In the genomic region with DNA sequence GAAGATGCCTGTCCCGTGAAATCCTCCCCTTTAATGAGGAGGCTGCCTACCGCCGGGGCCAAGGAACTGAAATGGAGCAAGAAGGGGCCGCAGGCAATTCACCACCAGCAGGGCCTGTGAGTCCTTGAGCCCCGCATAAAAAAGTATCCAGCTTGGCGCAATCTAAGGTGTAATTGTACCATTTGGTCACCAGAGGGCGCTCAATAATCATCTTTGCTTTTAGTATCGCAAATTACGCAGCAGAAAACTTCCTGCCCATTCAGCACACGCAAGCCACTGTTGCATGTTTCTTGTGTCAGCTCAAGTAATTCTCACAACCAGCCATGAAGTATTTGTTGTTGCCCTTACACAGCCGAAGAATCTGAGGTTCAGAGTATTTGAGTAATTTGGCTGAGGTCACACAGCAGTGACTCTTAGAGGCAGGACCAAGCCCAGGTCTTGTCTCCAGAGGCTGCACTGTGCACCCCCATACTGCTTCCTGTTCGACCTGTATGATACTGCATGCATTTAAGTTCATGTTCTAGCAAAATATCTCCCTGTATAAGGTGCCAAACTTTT, we compare ENCODE assay signal across 1 cellular context.
A peak's percentile ranks its signal among the peaks of the same experiment; 100 is the strongest.
TF ChIP-seq lines count a peak whose summit lies in the region.

No MANE protein-coding gene starts in this region.

TF ChIP-seq in HepG2, 621 proteins besides CTCF, POLR2A, EP300 and RAD21 (continued from another document and continues in another):
- TF ChIP-seq MAX (IDR thresholded peaks at IDR 0.05) (0 out of 2 replicates have a peak, but pooled peaks have one; percentile 1), ZNF569 (CRISPR knock-in tag; IDR thresholded peaks at IDR 0.05; ENCODE audit: borderline replicate concordance) (no peak), SIX4 (CRISPR knock-in tag; IDR thresholded peaks at IDR 0.05) (no peak), NAIF1 (CRISPR knock-in tag; IDR thresholded peaks at IDR 0.05; ENCODE audit: borderline replicate concordance) (peak; percentile 97), PPARG (CRISPR knock-in tag; conservative IDR thresholded peaks at IDR 0.05) (no peak), ZNF501 (CRISPR knock-in tag; IDR thresholded peaks at IDR 0.05) (no peak), ZNF232 (CRISPR knock-in tag; IDR thresholded peaks at IDR 0.05; ENCODE audit: borderline replicate concordance) (no peak), ELF1 (CRISPR knock-in tag; IDR thresholded peaks at IDR 0.05) (0 out of 2 replicates have a peak, but pooled peaks have one; percentile 15), MAFK (conservative IDR thresholded peaks at IDR 0.05 in 1 of 2, IDR thresholded peaks at IDR 0.05 in 1 of 2; ENCODE audit: low read length in 2 of 2) (peak; percentile 73 to 82), TAF15 (IDR thresholded peaks at IDR 0.05; ENCODE audit: low read depth, low read length, poor library complexity, severe bottlenecking) (no peak), GLI4 (CRISPR knock-in tag; IDR thresholded peaks at IDR 0.05; ENCODE audit: borderline replicate concordance) (no peak), ZNF615 (CRISPR knock-in tag; IDR thresholded peaks at IDR 0.05; ENCODE audit: borderline replicate concordance) (no peak), IKZF5 (CRISPR knock-in tag; IDR thresholded peaks at IDR 0.05) (0 out of 2 replicates have a peak, but pooled peaks have one; percentile 37), ZMYM3 (CRISPR knock-in tag; IDR thresholded peaks at IDR 0.05) (peak; percentile 95), ZNF766 (CRISPR knock-in tag; IDR thresholded peaks at IDR 0.05; ENCODE audit: borderline replicate concordance) (no peak), SMYD3 (CRISPR knock-in tag; IDR thresholded peaks at IDR 0.05) (no peak), YY1 (IDR thresholded peaks at IDR 0.05; ENCODE audit: insufficient read depth, insufficient replicate concordance, low read depth, low read length) (no peak), SMARCE1 (IDR thresholded peaks at IDR 0.05; ENCODE audit: borderline replicate concordance) (no peak), NR0B2 (CRISPR knock-in tag; IDR thresholded peaks at IDR 0.05) (no peak), ZBTB7B (CRISPR knock-in tag; IDR thresholded peaks at IDR 0.05) (no peak), RBM39 (IDR thresholded peaks at IDR 0.05; ENCODE audit: low read depth, low read length, poor library complexity, severe bottlenecking) (no peak), ZNF124 (CRISPR knock-in tag; IDR thresholded peaks at IDR 0.05) (peak; percentile 46; the same call in 1 of the 2 replicates), ZNF513 (CRISPR knock-in tag; conservative IDR thresholded peaks at IDR 0.05) (no peak), ZC3H4 (CRISPR knock-in tag; IDR thresholded peaks at IDR 0.05; ENCODE audit: borderline replicate concordance) (no peak), ZBTB38 (CRISPR knock-in tag; IDR thresholded peaks at IDR 0.05) (no peak), KMT2A (CRISPR knock-in tag; IDR thresholded peaks at IDR 0.05) (no peak), SOX6 (IDR thresholded peaks at IDR 0.05) (no peak), SOX6 (CRISPR knock-in tag; IDR thresholded peaks at IDR 0.05) (0 out of 2 replicates have a peak, but pooled peaks have one; percentile 25), JUND (CRISPR knock-in tag; IDR thresholded peaks at IDR 0.05) (no peak), ZNF777 (CRISPR knock-in tag; IDR thresholded peaks at IDR 0.05) (no peak), ZNF383 (CRISPR knock-in tag; IDR thresholded peaks at IDR 0.05; ENCODE audit: borderline replicate concordance) (no peak; the same call in 1 of the 2 replicates), SUZ12 (IDR thresholded peaks at IDR 0.05; ENCODE audit: low read depth, low read length) (no peak), NCOA1 (CRISPR knock-in tag; IDR thresholded peaks at IDR 0.05) (no peak), TRAFD1 (CRISPR knock-in tag; IDR thresholded peaks at IDR 0.05; ENCODE audit: borderline replicate concordance) (no peak), MEIS2 (CRISPR knock-in tag; IDR thresholded peaks at IDR 0.05) (no peak), ESRRA (CRISPR knock-in tag; IDR thresholded peaks at IDR 0.05; ENCODE audit: low read depth) (no peak)
- TF ChIP-seq, protein P1, sequence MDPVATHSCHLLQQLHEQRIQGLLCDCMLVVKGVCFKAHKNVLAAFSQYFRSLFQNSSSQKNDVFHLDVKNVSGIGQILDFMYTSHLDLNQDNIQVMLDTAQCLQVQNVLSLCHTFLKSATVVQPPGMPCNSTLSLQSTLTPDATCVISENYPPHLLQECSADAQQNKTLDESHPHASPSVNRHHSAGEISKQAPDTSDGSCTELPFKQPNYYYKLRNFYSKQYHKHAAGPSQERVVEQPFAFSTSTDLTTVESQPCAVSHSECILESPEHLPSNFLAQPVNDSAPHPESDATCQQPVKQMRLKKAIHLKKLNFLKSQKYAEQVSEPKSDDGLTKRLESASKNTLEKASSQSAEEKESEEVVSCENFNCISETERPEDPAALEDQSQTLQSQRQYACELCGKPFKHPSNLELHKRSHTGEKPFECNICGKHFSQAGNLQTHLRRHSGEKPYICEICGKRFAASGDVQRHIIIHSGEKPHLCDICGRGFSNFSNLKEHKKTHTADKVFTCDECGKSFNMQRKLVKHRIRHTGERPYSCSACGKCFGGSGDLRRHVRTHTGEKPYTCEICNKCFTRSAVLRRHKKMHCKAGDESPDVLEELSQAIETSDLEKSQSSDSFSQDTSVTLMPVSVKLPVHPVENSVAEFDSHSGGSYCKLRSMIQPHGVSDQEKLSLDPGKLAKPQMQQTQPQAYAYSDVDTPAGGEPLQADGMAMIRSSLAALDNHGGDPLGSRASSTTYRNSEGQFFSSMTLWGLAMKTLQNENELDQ (CRISPR knock-in tag; IDR thresholded peaks at IDR 0.05; ENCODE audit: borderline replicate concordance): no peak
- TF ChIP-seq, protein P2, sequence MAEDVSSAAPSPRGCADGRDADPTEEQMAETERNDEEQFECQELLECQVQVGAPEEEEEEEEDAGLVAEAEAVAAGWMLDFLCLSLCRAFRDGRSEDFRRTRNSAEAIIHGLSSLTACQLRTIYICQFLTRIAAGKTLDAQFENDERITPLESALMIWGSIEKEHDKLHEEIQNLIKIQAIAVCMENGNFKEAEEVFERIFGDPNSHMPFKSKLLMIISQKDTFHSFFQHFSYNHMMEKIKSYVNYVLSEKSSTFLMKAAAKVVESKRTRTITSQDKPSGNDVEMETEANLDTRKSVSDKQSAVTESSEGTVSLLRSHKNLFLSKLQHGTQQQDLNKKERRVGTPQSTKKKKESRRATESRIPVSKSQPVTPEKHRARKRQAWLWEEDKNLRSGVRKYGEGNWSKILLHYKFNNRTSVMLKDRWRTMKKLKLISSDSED (CRISPR knock-in tag; IDR thresholded peaks at IDR 0.05): no peak
- TF ChIP-seq, protein P3, sequence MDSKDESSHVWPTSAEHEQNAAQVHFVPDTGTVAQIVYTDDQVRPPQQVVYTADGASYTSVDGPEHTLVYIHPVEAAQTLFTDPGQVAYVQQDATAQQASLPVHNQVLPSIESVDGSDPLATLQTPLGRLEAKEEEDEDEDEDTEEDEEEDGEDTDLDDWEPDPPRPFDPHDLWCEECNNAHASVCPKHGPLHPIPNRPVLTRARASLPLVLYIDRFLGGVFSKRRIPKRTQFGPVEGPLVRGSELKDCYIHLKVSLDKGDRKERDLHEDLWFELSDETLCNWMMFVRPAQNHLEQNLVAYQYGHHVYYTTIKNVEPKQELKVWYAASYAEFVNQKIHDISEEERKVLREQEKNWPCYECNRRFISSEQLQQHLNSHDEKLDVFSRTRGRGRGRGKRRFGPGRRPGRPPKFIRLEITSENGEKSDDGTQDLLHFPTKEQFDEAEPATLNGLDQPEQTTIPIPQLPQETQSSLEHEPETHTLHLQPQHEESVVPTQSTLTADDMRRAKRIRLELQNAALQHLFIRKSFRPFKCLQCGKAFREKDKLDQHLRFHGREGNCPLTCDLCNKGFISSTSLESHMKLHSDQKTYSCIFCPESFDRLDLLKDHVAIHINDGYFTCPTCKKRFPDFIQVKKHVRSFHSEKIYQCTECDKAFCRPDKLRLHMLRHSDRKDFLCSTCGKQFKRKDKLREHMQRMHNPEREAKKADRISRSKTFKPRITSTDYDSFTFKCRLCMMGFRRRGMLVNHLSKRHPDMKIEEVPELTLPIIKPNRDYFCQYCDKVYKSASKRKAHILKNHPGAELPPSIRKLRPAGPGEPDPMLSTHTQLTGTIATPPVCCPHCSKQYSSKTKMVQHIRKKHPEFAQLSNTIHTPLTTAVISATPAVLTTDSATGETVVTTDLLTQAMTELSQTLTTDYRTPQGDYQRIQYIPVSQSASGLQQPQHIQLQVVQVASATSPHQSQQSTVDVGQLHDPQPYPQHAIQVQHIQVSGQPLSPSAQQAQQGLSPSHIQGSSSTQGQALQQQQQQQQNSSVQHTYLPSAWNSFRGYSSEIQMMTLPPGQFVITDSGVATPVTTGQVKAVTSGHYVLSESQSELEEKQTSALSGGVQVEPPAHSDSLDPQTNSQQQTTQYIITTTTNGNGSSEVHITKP (CRISPR knock-in tag; IDR thresholded peaks at IDR 0.05; ENCODE audit: low read depth): no peak
- TF ChIP-seq, protein P4, sequence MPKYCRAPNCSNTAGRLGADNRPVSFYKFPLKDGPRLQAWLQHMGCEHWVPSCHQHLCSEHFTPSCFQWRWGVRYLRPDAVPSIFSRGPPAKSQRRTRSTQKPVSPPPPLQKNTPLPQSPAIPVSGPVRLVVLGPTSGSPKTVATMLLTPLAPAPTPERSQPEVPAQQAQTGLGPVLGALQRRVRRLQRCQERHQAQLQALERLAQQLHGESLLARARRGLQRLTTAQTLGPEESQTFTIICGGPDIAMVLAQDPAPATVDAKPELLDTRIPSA (CRISPR knock-in tag; IDR thresholded peaks at IDR 0.05; ENCODE audit: borderline replicate concordance): no peak
- TF ChIP-seq, protein P5, sequence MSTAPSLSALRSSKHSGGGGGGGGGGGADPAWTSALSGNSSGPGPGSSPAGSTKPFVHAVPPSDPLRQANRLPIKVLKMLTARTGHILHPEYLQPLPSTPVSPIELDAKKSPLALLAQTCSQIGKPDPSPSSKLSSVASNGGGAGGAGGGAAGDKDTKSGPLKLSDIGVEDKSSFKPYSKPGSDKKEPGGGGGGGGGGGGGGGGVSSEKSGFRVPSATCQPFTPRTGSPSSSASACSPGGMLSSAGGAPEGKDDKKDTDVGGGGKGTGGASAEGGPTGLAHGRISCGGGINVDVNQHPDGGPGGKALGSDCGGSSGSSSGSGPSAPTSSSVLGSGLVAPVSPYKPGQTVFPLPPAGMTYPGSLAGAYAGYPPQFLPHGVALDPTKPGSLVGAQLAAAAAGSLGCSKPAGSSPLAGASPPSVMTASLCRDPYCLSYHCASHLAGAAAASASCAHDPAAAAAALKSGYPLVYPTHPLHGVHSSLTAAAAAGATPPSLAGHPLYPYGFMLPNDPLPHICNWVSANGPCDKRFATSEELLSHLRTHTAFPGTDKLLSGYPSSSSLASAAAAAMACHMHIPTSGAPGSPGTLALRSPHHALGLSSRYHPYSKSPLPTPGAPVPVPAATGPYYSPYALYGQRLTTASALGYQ (CRISPR knock-in tag; IDR thresholded peaks at IDR 0.05): no peak
- TF ChIP-seq, protein P6, sequence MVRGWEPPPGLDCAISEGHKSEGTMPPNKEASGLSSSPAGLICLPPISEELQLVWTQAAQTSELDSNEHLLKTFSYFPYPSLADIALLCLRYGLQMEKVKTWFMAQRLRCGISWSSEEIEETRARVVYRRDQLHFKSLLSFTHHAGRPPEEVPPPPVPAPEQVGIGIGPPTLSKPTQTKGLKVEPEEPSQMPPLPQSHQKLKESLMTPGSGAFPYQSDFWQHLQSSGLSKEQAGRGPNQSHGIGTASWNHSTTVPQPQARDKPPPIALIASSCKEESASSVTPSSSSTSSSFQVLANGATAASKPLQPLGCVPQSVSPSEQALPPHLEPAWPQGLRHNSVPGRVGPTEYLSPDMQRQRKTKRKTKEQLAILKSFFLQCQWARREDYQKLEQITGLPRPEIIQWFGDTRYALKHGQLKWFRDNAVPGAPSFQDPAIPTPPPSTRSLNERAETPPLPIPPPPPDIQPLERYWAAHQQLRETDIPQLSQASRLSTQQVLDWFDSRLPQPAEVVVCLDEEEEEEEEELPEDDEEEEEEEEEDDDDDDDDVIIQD (CRISPR knock-in tag; IDR thresholded peaks at IDR 0.05; ENCODE audit: low read depth): no peak
